16 cellular contexts compared by ENCODE assay signal in genomic region chr3:39541442-39541841, GRCh38.
A peak's percentile ranks its signal among the peaks of the same experiment; 100 is the strongest.
DNase-seq lines count a peak whose midpoint lies in the region; ATAC-seq, FAIRE-seq and TF ChIP-seq lines count a peak whose summit lies in the region.
"Had no signal": no experiment of that assay in that cellular context is flagged by ENCODE, and none has a peak within 500 bp of the region (broad histone marks: within the 10 kb centered on the region; RNA-seq: fewer than 3 reads in every experiment).

No MANE protein-coding gene starts in this region.

- CTCF ChIA-PET in HEK293 (lab: Yijun Ruan, JAX) (interaction anchor here (0.6 to 2.7 kb wide), 9 partner anchors 10 to 646 kb away, joined by 3 to 14 read pairs (median 3); no protein-coding TSS in a partner anchor), OCI-LY7 (lab: Charles Lee; ENCODE audit: unreplicated experiment) (no interaction called here), endothelial cell of umbilical vein (lab: Charles Lee) (interaction anchor here (0.8 to 3.5 kb wide), 32 partner anchors 8 to 651 kb away, joined by 3 to 55 read pairs (median 5); partner anchors contain the start of gene MYRIP)

- no peak for TF ChIP-seq POLR2A in endothelial cell of umbilical vein (IDR thresholded peaks at IDR 0.05; ENCODE audit: low read depth, low read length)

- no peak overlapping the region for H3K4me2 ChIP-seq in OCI-LY7 (ENCODE audit: low read length)
- peak overlapping the region; percentile 84 for H3K4me2 ChIP-seq in endothelial cell of umbilical vein (ENCODE audit: insufficient read depth, low read length)

- H3K27me3 ChIP-seq in endothelial cell of umbilical vein (ENCODE audit: control insufficient read depth in 2 of 2, insufficient read depth in 2 of 2, low read length in 2 of 2) (no peaks in the 10 kb centered on the region), psoas muscle (ENCODE audit: insufficient read depth in 3 of 3, low read length in 2 of 3) (no peaks in the 10 kb centered on the region)
- H3K27me3 ChIP-seq: MG63, Peyer's patch had no signal

- H3K9ac ChIP-seq in endothelial cell of umbilical vein (replicated peaks; ENCODE audit: extremely low read depth, insufficient read depth, low read length), result no peak overlapping the region

- intact Hi-C loops in OCI-LY7 (cut with micrococcal nuclease; ENCODE audit: unreplicated experiment) (no loop called here), endothelial cell of umbilical vein (cut with micrococcal nuclease) (loop anchor here (1.0 to 5.0 kb wide), 2 partner anchors 127 to 166 kb away; no protein-coding TSS in a partner anchor), psoas muscle (cut with DNase I) (loop anchor here in 1 of 2 donors (10.0 kb wide), 1 partner anchor 633 kb away; no protein-coding TSS in a partner anchor)

- no peaks in the 10 kb centered on the region for H3K4me1 ChIP-seq in HEK293 (ENCODE audit: control insufficient read depth, insufficient read depth, low read length)
- H3K4me1 ChIP-seq in OCI-LY7 (ENCODE audit: insufficient read depth, low read length, poor library complexity, severe bottlenecking), result no peaks in the 10 kb centered on the region
- peaks cover 9% of the 10 kb centered on the region for H3K4me1 ChIP-seq in endothelial cell of umbilical vein (ENCODE audit: control insufficient read depth, extremely low read depth, insufficient read depth, low read length)
- no peaks in the 10 kb centered on the region for H3K4me1 ChIP-seq in psoas muscle
- H3K4me1 ChIP-seq: Peyer's patch had no signal

- WGBS in psoas muscle, 3 donors, result 73 to 76% (median 75%) methylated on average over 3 of the region's 3 CpGs

- DNase-seq in OCI-LY7 (ENCODE audit: low spot score) (no peak), endothelial cell of umbilical vein (ENCODE audit: low read depth, low spot score) (no peak), psoas muscle (no peak)
- DNase-seq in T-helper 2 cell treated with Interferon-gamma antibody and Interleukin-4, amounts not matched to agents 5 μg/mL and 100 μg/mL, for 36 hours (ENCODE audit: low spot score), result no peak
- DNase-seq: Calu3; DND-41; KG1; MG63; NCI-H524 treated with DMSO at 0.1 percent for 48 hours; NCI-H774; NK-92 treated with Interleukin-12 subunit alpha and Interleukin-12 subunit beta, amount 100 ng/mL, for 24 hours; Peyer's patch had no signal

- ATAC-seq in psoas muscle (no peak), GM18907 (IDR thresholded peaks at IDR 0.05; ENCODE audit: unreplicated experiment) (no peak), GM21723 (IDR thresholded peaks at IDR 0.05; ENCODE audit: unreplicated experiment) (no peak)

- no peaks in the 10 kb centered on the region for H3K36me3 ChIP-seq in HEK293 (ENCODE audit: control insufficient read depth in 2 of 2, insufficient read depth in 1 of 2, low read length in 2 of 2)
- H3K36me3 ChIP-seq in OCI-LY7 (ENCODE audit: insufficient read depth, low read length), result no peaks in the 10 kb centered on the region
- no peaks in the 10 kb centered on the region for H3K36me3 ChIP-seq in endothelial cell of umbilical vein (ENCODE audit: control insufficient read depth in 2 of 2, extremely low read depth in 1 of 2, insufficient read depth in 2 of 2, low read length in 2 of 2)
- no peaks in the 10 kb centered on the region for H3K36me3 ChIP-seq in psoas muscle (ENCODE audit: insufficient read depth in 1 of 2, low read depth in 1 of 2)
- H3K36me3 ChIP-seq: MG63, Peyer's patch had no signal

- H3K27me3 Mint-ChIP-seq in T-helper 2 cell treated with Interferon-gamma antibody and Interleukin-4, amounts not matched to agents 5 μg/mL and 100 μg/mL, for 36 hours (ENCODE audit: low read depth), result peaks cover 9% of the 10 kb centered on the region

- no peak for FAIRE-seq in endothelial cell of umbilical vein (lab: Jason Lieb, UNC)
- FAIRE-seq: HTR-8/SVneo had no signal

- no TSS peak for BruUV-seq in OCI-LY7 (replicated peaks; lab: Mats Ljungman, UMichigan)
- no TSS peak for BruUV-seq in endothelial cell of umbilical vein (replicated peaks; lab: Mats Ljungman, UMichigan)

- H3K27ac Mint-ChIP-seq in T-helper 2 cell treated with Interferon-gamma antibody and Interleukin-4, amounts not matched to agents 5 μg/mL and 100 μg/mL, for 36 hours, result no peak overlapping the region

- H3K27ac ChIP-seq in HEK293 (ENCODE audit: extremely low read depth, low read depth, low read length) (no peak overlapping the region), OCI-LY7 (ENCODE audit: low read depth, low read length, poor library complexity, severe bottlenecking) (no peak overlapping the region), endothelial cell of umbilical vein (ENCODE audit: insufficient read depth, low read depth, low read length) (no peak overlapping the region), psoas muscle (no peak overlapping the region)
- H3K27ac ChIP-seq: Peyer's patch had no signal

- peaks cover 2% of the 10 kb centered on the region for H3K36me3 Mint-ChIP-seq in T-helper 2 cell treated with Interferon-gamma antibody and Interleukin-4, amounts not matched to agents 5 μg/mL and 100 μg/mL, for 36 hours (ENCODE audit: low read depth)

- H3K4me3 ChIP-seq in HEK293 (ENCODE audit: low read depth, low read length), result no peak overlapping the region
- H3K4me3 ChIP-seq in OCI-LY7 (ENCODE audit: low read depth, low read length, poor library complexity, severe bottlenecking), result no peak overlapping the region
- no peak overlapping the region for H3K4me3 ChIP-seq in endothelial cell of umbilical vein (replicated peaks in 1 of 3; ENCODE audit: insufficient read depth in 1 of 3, low read depth in 1 of 3, low read length in 3 of 3)
- peak overlapping the region; percentile 48 for H3K4me3 ChIP-seq in psoas muscle
- H3K4me3 ChIP-seq: MG63, Peyer's patch had no signal

- H2AFZ ChIP-seq in OCI-LY7 (ENCODE audit: low read length), result peak overlapping the region; percentile 31; the same call in 1 of the 2 replicates
- no peak overlapping the region for H2AFZ ChIP-seq in endothelial cell of umbilical vein (ENCODE audit: low read depth, low read length)

- dilution Hi-C loops in endothelial cell of umbilical vein (cut with MboI; ENCODE audit: extremely low pct_ligation_motif_present, low sequenced_read_pairs), result no loop called here

- H4K20me1 ChIP-seq in OCI-LY7 (ENCODE audit: insufficient read depth, low read length) (no peaks in the 10 kb centered on the region), endothelial cell of umbilical vein (replicated peaks; ENCODE audit: control insufficient read depth, extremely low read depth, insufficient read depth, low read length) (no peaks in the 10 kb centered on the region)

- H3K9me3 ChIP-seq in HEK293 (ENCODE audit: control insufficient read depth, insufficient read depth, low read depth, low read length) (no peaks in the 10 kb centered on the region), OCI-LY7 (ENCODE audit: low read length) (no peaks in the 10 kb centered on the region), endothelial cell of umbilical vein (replicated peaks; ENCODE audit: control insufficient read depth, insufficient read depth, low read length) (no peaks in the 10 kb centered on the region), psoas muscle (no peaks in the 10 kb centered on the region)
- H3K9me3 ChIP-seq: MG63, Peyer's patch had no signal

- H3K79me2 ChIP-seq in OCI-LY7 (ENCODE audit: insufficient read depth, low read depth, low read length), result no peaks in the 10 kb centered on the region
- H3K79me2 ChIP-seq in endothelial cell of umbilical vein (ENCODE audit: control insufficient read depth, insufficient read depth, low read length), result no peaks in the 10 kb centered on the region

- H3K9me1 ChIP-seq in endothelial cell of umbilical vein (replicated peaks; ENCODE audit: control insufficient read depth, extremely low read depth, insufficient read depth, low read length), result no peaks in the 10 kb centered on the region

- H3K9me3 Mint-ChIP-seq in T-helper 2 cell treated with Interferon-gamma antibody and Interleukin-4, amounts not matched to agents 5 μg/mL and 100 μg/mL, for 36 hours, result no peaks in the 10 kb centered on the region

- no peak for TF ChIP-seq CTCF in HEK293 (tag by site-specific recombination; IDR thresholded peaks at IDR 0.05)
- no peak for TF ChIP-seq CTCF in OCI-LY7 (conservative IDR thresholded peaks at IDR 0.05; ENCODE audit: low read length)
- TF ChIP-seq CTCF in endothelial cell of umbilical vein (IDR thresholded peaks at IDR 0.05; ENCODE audit: extremely low read depth in 1 of 2, insufficient read depth in 1 of 2, low read depth in 1 of 2, low read length in 2 of 2), result no peak
- TF ChIP-seq CTCF in psoas muscle (IDR thresholded peaks at IDR 0.05), result no peak

- H3K9me2 ChIP-seq in OCI-LY7 (ENCODE audit: insufficient read depth, low read length), result no peaks in the 10 kb centered on the region

- POLR2A ChIA-PET in HEK293 (lab: Yijun Ruan, JAX), result no interaction called here
- POLR2A ChIA-PET in OCI-LY7 (lab: Charles Lee), result no interaction called here
- POLR2A ChIA-PET in endothelial cell of umbilical vein (lab: Charles Lee), result no interaction called here

- H3K4me1 Mint-ChIP-seq in T-helper 2 cell treated with Interferon-gamma antibody and Interleukin-4, amounts not matched to agents 5 μg/mL and 100 μg/mL, for 36 hours (ENCODE audit: low read depth), result peaks cover 12% of the 10 kb centered on the region

- H3K4me3 Mint-ChIP-seq in T-helper 2 cell treated with Interferon-gamma antibody and Interleukin-4, amounts not matched to agents 5 μg/mL and 100 μg/mL, for 36 hours, result no peak overlapping the region

TF ChIP-seq in HEK293, 187 proteins besides CTCF, POLR2A, EP300 and RAD21:
- TF ChIP-seq BCL11B (tag by site-specific recombination; IDR thresholded peaks at IDR 0.05; ENCODE audit: low read depth) (no peak), ZNF10 (tag by site-specific recombination; IDR thresholded peaks at IDR 0.05) (peak; percentile 92)

TF ChIP-seq in endothelial cell of umbilical vein, 7 proteins besides CTCF, POLR2A, EP300 and RAD21:
- no peak for TF ChIP-seq EZH2 (IDR thresholded peaks at IDR 0.05; ENCODE audit: borderline replicate concordance, low read depth, low read length, severe bottlenecking)
- no peak for TF ChIP-seq JUN (IDR thresholded peaks at IDR 0.05; ENCODE audit: borderline replicate concordance, insufficient read depth, insufficient read length, low read depth)
- no peak for TF ChIP-seq POLR2AphosphoS5 (IDR thresholded peaks at IDR 0.05; ENCODE audit: insufficient read depth, low read depth, low read length)
- TF ChIP-seq MAX (IDR thresholded peaks at IDR 0.05; ENCODE audit: insufficient read depth, insufficient read length), result no peak
- TF ChIP-seq GATA2 (IDR thresholded peaks at IDR 0.05; ENCODE audit: insufficient read depth, insufficient read length, low read depth, low read length), result no peak
- TF ChIP-seq FOS (IDR thresholded peaks at IDR 0.05; ENCODE audit: borderline replicate concordance, insufficient read depth, low read length), result no peak
- TF ChIP-seq MYC (IDR thresholded peaks at IDR 0.05; ENCODE audit: low read depth, low read length), result no peak
